2 cellular contexts compared by ENCODE assay signal in genomic region chr22:49930128-49930527, GRCh38.
TF ChIP-seq lines count a peak whose summit lies in the region.

No MANE protein-coding gene starts in this region.

TF ChIP-seq in IMR-90, 13 proteins besides CTCF, POLR2A, EP300 and RAD21:
- TF ChIP-seq MXI1 (IDR thresholded peaks at IDR 0.05; ENCODE audit: borderline replicate concordance, low read depth, low read length) (no peak), BHLHE40 (IDR thresholded peaks at IDR 0.05; ENCODE audit: low read depth, low read length) (no peak), ELK1 (IDR thresholded peaks at IDR 0.05; ENCODE audit: borderline replicate concordance, low read depth, low read length) (no peak), USF2 (IDR thresholded peaks at IDR 0.05; ENCODE audit: low read depth, low read length) (no peak), NFE2L2 (IDR thresholded peaks at IDR 0.05; ENCODE audit: low read depth, low read length) (no peak), RCOR1 (IDR thresholded peaks at IDR 0.05; ENCODE audit: insufficient replicate concordance, low read length) (no peak), CEBPB (IDR thresholded peaks at IDR 0.05; ENCODE audit: low read depth, low read length) (no peak), MAFK (IDR thresholded peaks at IDR 0.05; ENCODE audit: low read depth, low read length) (no peak), CHD1 (IDR thresholded peaks at IDR 0.05; ENCODE audit: low read depth, low read length) (no peak), FOS (IDR thresholded peaks at IDR 0.05; ENCODE audit: low read depth, low read length) (no peak), SMC3 (IDR thresholded peaks at IDR 0.05; ENCODE audit: low read depth, low read length) (no peak), MAZ (IDR thresholded peaks at IDR 0.05; ENCODE audit: borderline replicate concordance, low read depth, low read length) (no peak), RFX5 (IDR thresholded peaks at IDR 0.05; ENCODE audit: low read depth, low read length) (no peak)

TF ChIP-seq in GM23338, 12 proteins besides CTCF, POLR2A, EP300 and RAD21:
- TF ChIP-seq NANOG (IDR thresholded peaks at IDR 0.05; ENCODE audit: borderline replicate concordance), result no peak
- no peak for TF ChIP-seq ETS1 (IDR thresholded peaks at IDR 0.05)
- no peak for TF ChIP-seq EZH2phosphoT487 (IDR thresholded peaks at IDR 0.05; ENCODE audit: unreplicated experiment)
- no peak for TF ChIP-seq CREB1 (CRISPR knock-in tag; IDR thresholded peaks at IDR 0.05; ENCODE audit: low read depth)
- TF ChIP-seq STAT1 (IDR thresholded peaks at IDR 0.05; ENCODE audit: unreplicated experiment), result no peak
- TF ChIP-seq POLR2AphosphoS5 (IDR thresholded peaks at IDR 0.05; ENCODE audit: low read depth), result no peak
- TF ChIP-seq ZNF462 (CRISPR knock-in tag; IDR thresholded peaks at IDR 0.05), result no peak
- TF ChIP-seq REST (IDR thresholded peaks at IDR 0.05; ENCODE audit: unreplicated experiment), result no peak
- no peak for TF ChIP-seq JUNB (IDR thresholded peaks at IDR 0.05; ENCODE audit: unreplicated experiment)
- TF ChIP-seq EZH2 (IDR thresholded peaks at IDR 0.05; ENCODE audit: low read depth, unreplicated experiment), result no peak
- no peak for TF ChIP-seq ZNF114 (CRISPR knock-in tag; IDR thresholded peaks at IDR 0.05)
- TF ChIP-seq ZNF331 (CRISPR knock-in tag; IDR thresholded peaks at IDR 0.05; ENCODE audit: low read depth), result no peak
